5 cellular contexts compared by ENCODE assay signal in genomic region chr10:124435683-124436082, GRCh38. TPM values are rescaled to one million over a fixed set of nuclear protein-coding genes. Genes with fewer than 3 reads are reported as not detected.
"Had no signal": no experiment of that assay in that cellular context is flagged by ENCODE, and none has a peak within 500 bp of the region (broad histone marks: within the 10 kb centered on the region; RNA-seq: fewer than 3 reads in every experiment).

No MANE protein-coding gene starts in this region.

RNA-seq across cellular contexts. Expression of gene NKX1-2, which starts 14.2 kb away (rescaled TPM):
- total RNA-seq: activated CD4-positive, alpha-beta memory T cell treated with anti-CD3 and anti-CD28 coated beads, Interleukin-2, amount 10 ng/mL, durations not matched to agents 7 days and 5 days; activated CD8-positive, alpha-beta memory T cell treated with anti-CD3 and anti-CD28 coated beads, Interleukin-2, amount 10 ng/mL, durations not matched to agents 7 days and 5 days; LHCN-M2; Peyer's patch; Right ventricle myocardium superior had no signal
